35 cellular contexts compared by ENCODE assay signal in the genomic region with DNA sequence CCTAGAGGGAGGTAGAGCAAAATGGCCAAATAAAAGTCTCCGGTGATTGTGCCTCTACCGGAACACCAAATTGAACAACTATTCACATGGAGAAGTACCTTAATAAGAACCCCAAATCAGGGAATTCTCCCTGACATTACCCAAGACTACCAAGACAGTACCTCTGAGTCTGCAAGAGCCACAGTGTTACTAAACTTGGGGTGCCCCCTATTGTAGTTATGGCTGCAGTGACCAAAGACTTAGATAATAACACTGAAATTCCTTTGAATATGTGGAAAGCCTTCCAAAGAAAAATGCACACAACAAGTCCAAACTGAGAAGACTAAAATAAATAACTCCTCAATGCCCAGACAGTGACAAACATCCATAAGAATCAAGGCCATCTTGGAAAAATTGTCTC.
"Had no signal": no experiment of that assay in that cellular context is flagged by ENCODE, and none has a peak within 500 bp of the region (broad histone marks: within the 10 kb centered on the region; RNA-seq: fewer than 3 reads in every experiment).

No MANE protein-coding gene starts in this region.

- H3K9me3 ChIP-seq: MG63 had no signal

- H3K36me3 ChIP-seq: MG63 had no signal

- H3K4me3 ChIP-seq: MG63 had no signal

- DNase-seq: Kasumi-1, MG63, MM.1S, MV-4-11, NCI-H1048, NCI-H1092, NCI-H1092 treated with DMSO at 0.1 percent for 48 hours, NCI-H1105, NCI-H1105 treated with DMSO at 0.1 percent for 48 hours, NCI-H1417, NCI-H1417 treated with DMSO at 0.1 percent for 48 hours, NCI-H1436, NCI-H1436 treated with DMSO at 0.1 percent for 48 hours, NCI-H146, NCI-H1694, NCI-H1694 treated with DMSO at 0.1 percent for 48 hours, NCI-H187, NCI-H187 treated with DMSO at 0.1 percent for 48 hours, NCI-H1930, NCI-H2029, NCI-H2029 treated with DMSO at 0.1 percent for 48 hours, NCI-H2081, NCI-H2081 treated with DMSO at 0.1 percent for 48 hours, NCI-H2107, NCI-H2171, NCI-H2171 treated with DMSO at 0.1 percent for 48 hours, NCI-H2227 treated with DMSO at 0.1 percent for 48 hours, NCI-H226, NCI-H345, NCI-H446, NCI-H446 treated with DMSO at 0.1 percent for 48 hours, NCI-H510A, NCI-H510A treated with DMSO at 0.1 percent for 48 hours, NCI-H524, NCI-H524 treated with DMSO at 0.1 percent for 48 hours had no signal

- H3K27me3 ChIP-seq: MG63 had no signal
